20 cellular contexts compared by ENCODE assay signal in genomic region chr5:6539060-6539459, GRCh38.
"Had no signal": no experiment of that assay in that cellular context is flagged by ENCODE, and none has a peak within 500 bp of the region (broad histone marks: within the 10 kb centered on the region; RNA-seq: fewer than 3 reads in every experiment).

No MANE protein-coding gene starts in this region.

- H3K4me3 ChIP-seq: coronary artery, dorsolateral prefrontal cortex, esophagus squamous epithelium, gastrocnemius medialis, heart right ventricle, left lung, lower lobe of right lung, mucosa of descending colon had no signal

- H3K36me3 ChIP-seq: esophagus squamous epithelium, gastrocnemius medialis, heart right ventricle, left lung, lower lobe of right lung had no signal

- H3K9me3 ChIP-seq: esophagus squamous epithelium, gastrocnemius medialis, heart right ventricle, left lung, lower lobe of right lung, mucosa of descending colon had no signal

- H3K4me1 ChIP-seq: esophagus squamous epithelium, left lung, lower lobe of right lung had no signal

- DNase-seq: dermis blood vessel endothelial cell; dorsolateral prefrontal cortex; effector CD4-positive, alpha-beta T cell; effector memory CD4-positive, alpha-beta T cell; esophagus squamous epithelium; foreskin fibroblast; foreskin melanocyte; gastrocnemius medialis; glutamatergic neuron; heart right ventricle; hippocampal formation; left cardiac atrium; left lung; left ventricle myocardium superior; lower lobe of right lung; mesenchymal stem cell; mucosa of descending colon; naive B cell; naive thymus-derived CD8-positive, alpha-beta T cell had no signal

- H3K27ac ChIP-seq: coronary artery, dorsolateral prefrontal cortex, esophagus squamous epithelium, heart right ventricle, left lung, lower lobe of right lung had no signal

- ATAC-seq: gastrocnemius medialis; heart right ventricle; left cardiac atrium; left lung; left ventricle myocardium superior; lower lobe of right lung; mucosa of descending colon; naive thymus-derived CD8-positive, alpha-beta T cell had no signal

- H3K27me3 ChIP-seq: esophagus squamous epithelium, gastrocnemius medialis, heart right ventricle, left lung had no signal
